14 cellular contexts compared by ENCODE assay signal in genomic region chr11:65526744-65527143, GRCh38. TPM values are rescaled to one million over a fixed set of nuclear protein-coding genes. Genes with fewer than 3 reads are reported as not detected.
DNase-seq lines count a peak whose midpoint lies in the region; ATAC-seq and TF ChIP-seq lines count a peak whose summit lies in the region.
"Had no signal": no experiment of that assay in that cellular context is flagged by ENCODE, and none has a peak within 500 bp of the region (broad histone marks: within the 10 kb centered on the region; RNA-seq: fewer than 3 reads in every experiment).

No MANE protein-coding gene starts in this region.

- H3K36me3 Mint-ChIP-seq in T-helper 1 cell treated with Interleukin-12 subunit alpha and Interleukin-12 subunit beta and Interleukin-4 antibody, amounts not matched to agents 30 μg/mL and 1 μg/mL, for 36 hours (ENCODE audit: low read depth) = peaks cover 22% of the 10 kb centered on the region
- H3K36me3 Mint-ChIP-seq in central memory CD8-positive, alpha-beta T cell (ENCODE audit: insufficient read depth) = peaks cover 23% of the 10 kb centered on the region

- H3K27me3 ChIP-seq in HCT116 (ENCODE audit: insufficient read depth, low read length) = no peaks in the 10 kb centered on the region
- H3K27me3 ChIP-seq in osteoblast (ENCODE audit: insufficient read depth, low read length) = no peaks in the 10 kb centered on the region
- H3K27me3 ChIP-seq: suprapubic skin had no signal

- H3K4me3 ChIP-seq in HCT116 (replicated peaks in 1 of 2; ENCODE audit: low read depth in 1 of 2, low read length in 2 of 2) (no peak overlapping the region), osteoblast (ENCODE audit: insufficient read depth, low read length) (peak overlapping the region; percentile 95), foreskin fibroblast (ENCODE audit: low read depth in 1 of 2, low read length in 2 of 2) (no peak overlapping the region)

- no peak for DNase-seq in T-helper 1 cell
- DNase-seq in HCT116 (ENCODE audit: low read depth, low spot score) = no peak
- no peak for DNase-seq in central memory CD8-positive, alpha-beta T cell (ENCODE audit: low spot score in 2 of 2)
- DNase-seq in osteoblast (ENCODE audit: insufficient read length, low spot score, missing footprints) = peak; percentile 30
- DNase-seq in stimulated activated CD4-positive, alpha-beta T cell treated with anti-CD3 and anti-CD28 coated beads, Interleukin-2, amount 100 ng/mL, for 48 hours = no peak
- DNase-seq in foreskin fibroblast = no peak
- no peak for DNase-seq in activated CD8-positive, alpha-beta memory T cell treated with anti-CD3 and anti-CD28 coated beads for 24 hours
- DNase-seq: 8988T; EL; hippocampal formation; KBM-7; NK-92 treated with Interleukin-12 subunit alpha and Interleukin-12 subunit beta, amount 100 ng/mL, for 24 hours had no signal

- BruUV-seq in HCT116 (replicated peaks; lab: Mats Ljungman, UMichigan) = no TSS peak

- 0 out of 2 replicates have a peak overlapping the region, but pooled peaks have one; percentile 96 for H3K9ac ChIP-seq in HCT116 (ENCODE audit: low read length)

- no peak for ATAC-seq in HCT116
- ATAC-seq in central memory CD8-positive, alpha-beta T cell (replicated peaks; ENCODE audit: extremely low read depth, poor library complexity, severe bottlenecking) = no peak

- no peaks in the 10 kb centered on the region for H4K20me1 ChIP-seq in HCT116 (ENCODE audit: insufficient read depth)
- peaks cover 51% of the 10 kb centered on the region for H4K20me1 ChIP-seq in osteoblast (ENCODE audit: insufficient read depth, low read length)

- H3K27ac ChIP-seq in HCT116 (ENCODE audit: low read depth, low read length) = no peak overlapping the region
- H3K27ac ChIP-seq in osteoblast (ENCODE audit: low read depth, low read length) = peak overlapping the region; percentile 75
- H3K27ac ChIP-seq: suprapubic skin had no signal

- CTCF ChIA-PET in HCT116 (lab: Charles Lee) = no interaction called here

- POLR2A ChIA-PET in HCT116 (lab: Charles Lee) = no interaction called here

- TF ChIP-seq CTCF in HCT116 (IDR thresholded peaks at IDR 0.05 in 2 of 3, conservative IDR thresholded peaks at IDR 0.05 in 1 of 3; ENCODE audit: borderline replicate concordance in 1 of 3, insufficient read depth in 1 of 3, low read depth in 2 of 3, low read length in 2 of 3) (no peak), osteoblast (IDR thresholded peaks at IDR 0.05; ENCODE audit: extremely low read depth, low read depth, low read length) (no peak), foreskin fibroblast (IDR thresholded peaks at IDR 0.05; ENCODE audit: low read depth, low read length) (no peak)

- TF ChIP-seq POLR2A in HCT116 (IDR thresholded peaks at IDR 0.05; ENCODE audit: borderline replicate concordance, extremely low read depth, insufficient read depth, insufficient read length) = no peak

- H3K36me3 ChIP-seq in HCT116 (ENCODE audit: control insufficient read depth in 1 of 2, insufficient read depth in 2 of 2, low read length in 2 of 2) = peaks cover 11 to 33% of the 10 kb centered on the region in 2 experiments; a peak in 3 of 4 replicates
- peaks cover 51% of the 10 kb centered on the region for H3K36me3 ChIP-seq in osteoblast (ENCODE audit: insufficient read depth, low read length)

- intact Hi-C loops in HCT116 (cut with micrococcal nuclease) = no loop called here

- H3K4me3 Mint-ChIP-seq in T-helper 1 cell treated with Interleukin-12 subunit alpha and Interleukin-12 subunit beta and Interleukin-4 antibody, amounts not matched to agents 30 μg/mL and 1 μg/mL, for 36 hours = peak overlapping the region; percentile 62
- peak overlapping the region; percentile 65 for H3K4me3 Mint-ChIP-seq in central memory CD8-positive, alpha-beta T cell

- H3K9me2 ChIP-seq in HCT116 (ENCODE audit: insufficient read depth) = no peaks in the 10 kb centered on the region

- peaks cover 20% of the 10 kb centered on the region for H3K79me2 ChIP-seq in HCT116 (ENCODE audit: insufficient read depth, low read length)
- peaks cover 53% of the 10 kb centered on the region for H3K79me2 ChIP-seq in osteoblast (ENCODE audit: insufficient read depth, low read length)

- H3K4me1 Mint-ChIP-seq in T-helper 1 cell treated with Interleukin-12 subunit alpha and Interleukin-12 subunit beta and Interleukin-4 antibody, amounts not matched to agents 30 μg/mL and 1 μg/mL, for 36 hours (ENCODE audit: low read depth) = peaks cover 44% of the 10 kb centered on the region
- peaks cover 33% of the 10 kb centered on the region for H3K4me1 Mint-ChIP-seq in central memory CD8-positive, alpha-beta T cell

- H3K4me2 ChIP-seq in HCT116 (ENCODE audit: low read length) (peak overlapping the region; percentile 99; the same call in 1 of the 2 replicates), osteoblast (ENCODE audit: insufficient read depth, low read length) (peak overlapping the region; percentile 83)

- H3K4me1 ChIP-seq in HCT116 (ENCODE audit: control insufficient read depth in 1 of 2, insufficient read depth in 2 of 2, low read length in 2 of 2) (peaks cover 7 to 17% of the 10 kb centered on the region in 2 experiments; a peak in 3 of 4 replicates), osteoblast (ENCODE audit: insufficient read depth, low read length) (peaks cover 16% of the 10 kb centered on the region)

- no peaks in the 10 kb centered on the region for H3K9me3 ChIP-seq in HCT116 (ENCODE audit: control insufficient read depth in 1 of 2, insufficient read depth in 1 of 2, low read depth in 1 of 2, low read length in 2 of 2)
- no peaks in the 10 kb centered on the region for H3K9me3 ChIP-seq in osteoblast (ENCODE audit: low read depth, low read length)
- H3K9me3 ChIP-seq: suprapubic skin had no signal

- no peaks in the 10 kb centered on the region for H3K27me3 Mint-ChIP-seq in T-helper 1 cell treated with Interleukin-12 subunit alpha and Interleukin-12 subunit beta and Interleukin-4 antibody, amounts not matched to agents 30 μg/mL and 1 μg/mL, for 36 hours (ENCODE audit: low read depth)
- H3K27me3 Mint-ChIP-seq in central memory CD8-positive, alpha-beta T cell = no peaks in the 10 kb centered on the region

- no peak overlapping the region for H3K27ac Mint-ChIP-seq in T-helper 1 cell treated with Interleukin-12 subunit alpha and Interleukin-12 subunit beta and Interleukin-4 antibody, amounts not matched to agents 30 μg/mL and 1 μg/mL, for 36 hours
- no peak overlapping the region for H3K27ac Mint-ChIP-seq in central memory CD8-positive, alpha-beta T cell (ENCODE audit: low read depth)

- RAD21 ChIA-PET in HCT116 (lab: Charles Lee; ENCODE audit: low non-redundant PET in 1 of 2, low total read pairs in 2 of 2, uncharacterized antibody in 2 of 2, unreplicated experiment in 2 of 2) = no interaction called here

- H3K9me3 Mint-ChIP-seq in T-helper 1 cell treated with Interleukin-12 subunit alpha and Interleukin-12 subunit beta and Interleukin-4 antibody, amounts not matched to agents 30 μg/mL and 1 μg/mL, for 36 hours = no peaks in the 10 kb centered on the region
- H3K9me3 Mint-ChIP-seq in central memory CD8-positive, alpha-beta T cell = no peaks in the 10 kb centered on the region

- TF ChIP-seq RAD21 in HCT116 (IDR thresholded peaks at IDR 0.05; ENCODE audit: low read depth) = no peak

- H2AFZ ChIP-seq in HCT116 (ENCODE audit: low read depth, low read length, poor library complexity, severe bottlenecking) = no peak overlapping the region
- no peak overlapping the region for H2AFZ ChIP-seq in osteoblast (ENCODE audit: low read length)

TF ChIP-seq in HCT116, 20 proteins besides CTCF, POLR2A, EP300 and RAD21 (continues in another document):
- TF ChIP-seq EZH2 (IDR thresholded peaks at IDR 0.05) (no peak), EGR1 (IDR thresholded peaks at IDR 0.05; ENCODE audit: low read depth) (no peak), SRF (IDR thresholded peaks at IDR 0.05; ENCODE audit: low read depth) (no peak), REST (IDR thresholded peaks at IDR 0.05; ENCODE audit: low read depth) (no peak), CEBPB (IDR thresholded peaks at IDR 0.05; ENCODE audit: low read depth) (no peak), ZNF274 (IDR thresholded peaks at IDR 0.05; ENCODE audit: low read depth, low read length) (no peak), MAX (IDR thresholded peaks at IDR 0.05) (no peak)

RNA-seq across cellular contexts. Expression of gene SCYL1, which starts 1.9 kb away (rescaled TPM):
- total RNA-seq in HCT116 (2021; ENCODE audit: unreplicated experiment) (104 TPM), osteoblast (109 and 115 TPM in 2 replicates)
- polyA plus RNA-seq in HCT116 (2012) = 82.4 and 84.4 TPM in 2 replicates

RNA-seq across cellular contexts. Expression of gene MALAT1, which starts 27.9 kb away (rescaled TPM):
- total RNA-seq in HCT116 (2021; ENCODE audit: unreplicated experiment) (6,000 TPM), osteoblast (19,002 and 21,612 TPM in 2 replicates)
- polyA plus RNA-seq in HCT116 (2012) = 380 and 423 TPM in 2 replicates

RNA-seq across cellular contexts. Expression of gene LTBP3, which starts 31.4 kb away (rescaled TPM):
- total RNA-seq in HCT116 (2021; ENCODE audit: unreplicated experiment) (248 TPM), osteoblast (40.7 and 41.6 TPM in 2 replicates)
- 238 and 328 TPM in 2 replicates for polyA plus RNA-seq in HCT116 (2012)

RNA-seq across cellular contexts. Expression of gene ZNRD2, which starts 43.5 kb away (rescaled TPM):
- total RNA-seq in HCT116 (2021; ENCODE audit: unreplicated experiment) (66.8 TPM), osteoblast (37.1 and 42.3 TPM in 2 replicates)
- 86.9 and 93.0 TPM in 2 replicates for polyA plus RNA-seq in HCT116 (2012)

RNA-seq across cellular contexts. Expression of gene FAM89B, which starts 45.6 kb away (rescaled TPM):
- total RNA-seq in HCT116 (2021; ENCODE audit: unreplicated experiment) = 60.0 TPM
- polyA plus RNA-seq in HCT116 (2012) = 46.1 and 52.9 TPM in 2 replicates
- total RNA-seq in osteoblast = 31.5 and 36.2 TPM in 2 replicates
